3 cellular contexts compared by ENCODE assay signal in genomic region chr5:60131504-60131903, GRCh38.
TF ChIP-seq lines count a peak whose summit lies in the region.

No MANE protein-coding gene starts in this region.

TF ChIP-seq in A549, 52 proteins besides CTCF, POLR2A, EP300 and RAD21:
- TF ChIP-seq JUN (IDR thresholded peaks at IDR 0.05) (no peak), ZFP36 (IDR thresholded peaks at IDR 0.05; ENCODE audit: borderline replicate concordance, partially characterized antibody) (no peak), ELK1 (IDR thresholded peaks at IDR 0.05; ENCODE audit: low read depth, low read length) (no peak), MAFK (IDR thresholded peaks at IDR 0.05; ENCODE audit: partially characterized antibody) (peak; percentile 94)

TF ChIP-seq in IMR-90, 13 proteins besides CTCF, POLR2A, EP300 and RAD21:
- TF ChIP-seq MAFK (IDR thresholded peaks at IDR 0.05; ENCODE audit: low read depth, low read length), result peak; percentile 93
- TF ChIP-seq FOS (IDR thresholded peaks at IDR 0.05; ENCODE audit: low read depth, low read length), result no peak
- TF ChIP-seq MAZ (IDR thresholded peaks at IDR 0.05; ENCODE audit: borderline replicate concordance, low read depth, low read length), result no peak
- TF ChIP-seq, protein P1, sequence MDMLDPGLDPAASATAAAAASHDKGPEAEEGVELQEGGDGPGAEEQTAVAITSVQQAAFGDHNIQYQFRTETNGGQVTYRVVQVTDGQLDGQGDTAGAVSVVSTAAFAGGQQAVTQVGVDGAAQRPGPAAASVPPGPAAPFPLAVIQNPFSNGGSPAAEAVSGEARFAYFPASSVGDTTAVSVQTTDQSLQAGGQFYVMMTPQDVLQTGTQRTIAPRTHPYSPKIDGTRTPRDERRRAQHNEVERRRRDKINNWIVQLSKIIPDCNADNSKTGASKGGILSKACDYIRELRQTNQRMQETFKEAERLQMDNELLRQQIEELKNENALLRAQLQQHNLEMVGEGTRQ (IDR thresholded peaks at IDR 0.05; ENCODE audit: low read depth, low read length), result no peak

TF ChIP-seq in H1, 55 proteins besides CTCF, POLR2A, EP300 and RAD21:
- TF ChIP-seq MAFK (IDR thresholded peaks at IDR 0.05; ENCODE audit: low read depth, low read length) (peak; percentile 48), SRF (IDR thresholded peaks at IDR 0.05; ENCODE audit: low read depth, low read length) (peak; percentile 67), TAF1 (IDR thresholded peaks at IDR 0.05; ENCODE audit: low read depth, low read length) (no peak)
TF ChIP-seq in H1: peak in this region for 2.
